ENCODE assay signal across 19 cellular contexts in the genomic region with DNA sequence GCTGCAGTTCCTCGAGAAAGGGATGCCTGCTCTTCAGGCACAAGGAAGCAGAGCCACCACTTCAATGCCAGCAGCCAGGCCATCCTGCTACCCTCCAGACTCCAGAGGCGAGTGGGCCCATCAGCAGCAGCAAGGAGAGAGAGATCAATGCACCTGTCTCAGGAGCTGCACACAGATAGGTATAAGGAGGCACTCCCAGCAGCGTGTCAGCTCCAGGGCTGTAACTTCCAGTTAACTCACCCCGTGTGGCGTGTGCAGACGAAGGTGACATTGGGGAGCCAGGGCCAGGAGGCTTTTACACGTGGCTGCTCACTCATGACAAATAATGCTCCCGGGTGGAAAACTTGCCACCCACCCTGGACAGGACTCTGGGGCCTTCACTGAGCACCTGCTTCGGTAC. TPM values are rescaled to one million over a fixed set of nuclear protein-coding genes. Genes with fewer than 3 reads are reported as not detected.
"Had no signal": no experiment of that assay in that cellular context is flagged by ENCODE, and none has a peak within 500 bp of the region (broad histone marks: within the 10 kb centered on the region; RNA-seq: fewer than 3 reads in every experiment).

No MANE protein-coding gene starts in this region.

- H3K4me1 ChIP-seq: transverse colon had no signal

- ATAC-seq: esophagus mucosa, natural killer cell had no signal

- H3K9me3 Mint-ChIP-seq: natural killer cell, neural crest cell had no signal

- FAIRE-seq: endometrium, frontal cortex had no signal

- H3K4me1 Mint-ChIP-seq: natural killer cell had no signal

- H3K27ac Mint-ChIP-seq: natural killer cell had no signal

- H3K36me3 ChIP-seq: sigmoid colon, stomach, thoracic aorta, transverse colon had no signal

- H3K36me3 Mint-ChIP-seq: natural killer cell had no signal

- H3K9me3 ChIP-seq: sigmoid colon, stomach, thoracic aorta, transverse colon had no signal

- H3K4me3 ChIP-seq: dorsolateral prefrontal cortex, sigmoid colon, skin epidermis, stomach, thoracic aorta, transverse colon had no signal

- DNase-seq: cortex of kidney; dorsolateral prefrontal cortex; effector CD8-positive, alpha-beta T cell; islet precursor cell; mammary epithelial cell; natural killer cell; posterior cingulate gyrus; sigmoid colon; stimulated activated CD4-positive, alpha-beta T cell treated with anti-CD3 and anti-CD28 coated beads, Interleukin-12 subunit alpha, Interleukin-12 subunit beta, amount 100 ng/mL, for 4 hours; stimulated activated naive CD4-positive, alpha-beta T cell; stomach; substantia nigra; transverse colon had no signal

- H3K27ac ChIP-seq: dorsolateral prefrontal cortex, sigmoid colon, skin epidermis, stomach, thoracic aorta, transverse colon had no signal

- H3K27me3 ChIP-seq: dorsolateral prefrontal cortex, sigmoid colon, stomach, transverse colon had no signal

- H3K4me3 Mint-ChIP-seq: natural killer cell, neural crest cell had no signal

RNA-seq across cellular contexts. Expression of gene GALNT16, which starts 24.2 kb away (rescaled TPM):
- total RNA-seq: natural killer cell had no signal
